Comparison of ENCODE assay signal across 29 cellular contexts in genomic region chr7:123958186-123958703, GRCh38. TPM values are rescaled to one million over a fixed set of nuclear protein-coding genes. Genes with fewer than 3 reads are reported as not detected.
"Had no signal": no experiment of that assay in that cellular context is flagged by ENCODE, and none has a peak within 500 bp of the region (broad histone marks: within the 10 kb centered on the region; RNA-seq: fewer than 3 reads in every experiment).

No MANE protein-coding gene starts in this region.

- FAIRE-seq: keratinocyte, small intestine, urothelium cell line had no signal

- H3K27me3 ChIP-seq: heart right ventricle, right lobe of liver, tibial artery had no signal

- H3K4me3 ChIP-seq: heart right ventricle, lung, right lobe of liver, tibial artery had no signal

- H3K27ac ChIP-seq: heart right ventricle, right lobe of liver, tibial artery, VCaP had no signal

- H3K4me1 ChIP-seq: heart right ventricle, right lobe of liver, tibial artery had no signal

- H3K36me3 ChIP-seq: heart right ventricle, right lobe of liver, tibial artery had no signal

- H3K9me3 ChIP-seq: heart right ventricle, right lobe of liver, tibial artery had no signal

- ATAC-seq: activated CD4-positive, CD25-positive, alpha-beta regulatory T cell treated with anti-CD3 and anti-CD28 coated beads, Interleukin-2, amount 50 U/mL, for 24 hours; activated CD8-positive, alpha-beta memory T cell treated with anti-CD3 and anti-CD28 coated beads, Interleukin-2, amount 10 ng/mL, durations not matched to agents 7 days and 5 days; activated CD8-positive, alpha-beta T cell treated with anti-CD3 and anti-CD28 coated beads for 36 hours; esophagus mucosa; heart right ventricle; left lobe of liver; naive thymus-derived CD4-positive, alpha-beta T cell; right lobe of liver; stimulated activated effector memory CD8-positive, alpha-beta T cell treated with anti-CD3 and anti-CD28 coated beads, Interleukin-12 subunit alpha, Interleukin-12 subunit beta, amount 100 ng/mL, for 72 hours; stimulated activated naive CD8-positive, alpha-beta T cell treated with anti-CD3 and anti-CD28 coated beads, Interleukin-15, amount 100 ng/mL, for 72 hours had no signal

- DNase-seq: activated CD4-positive, alpha-beta T cell treated with anti-CD3 and anti-CD28 coated beads, Interleukin-2, amount 10 ng/mL, durations not matched to agents 7 days and 5 days; activated CD8-positive, alpha-beta memory T cell treated with anti-CD3 and anti-CD28 coated beads, Interleukin-2, amount 10 ng/mL, durations not matched to agents 7 days and 5 days; activated CD8-positive, alpha-beta T cell treated with anti-CD3 and anti-CD28 coated beads for 36 hours; activated effector memory CD4-positive, alpha-beta T cell treated with anti-CD3 and anti-CD28 coated beads, Interleukin-2, amount 50 U/mL, for 16 hours; activated naive CD4-positive, alpha-beta T cell treated with anti-CD3 and anti-CD28 coated beads, Interleukin-2, amount 10 ng/mL, durations not matched to agents 7 days and 5 days; activated T-cell treated with anti-CD3 and anti-CD28 coated beads for 4 hours; amygdala; caudate nucleus; dermis blood vessel endothelial cell; effector CD8-positive, alpha-beta T cell; heart right ventricle; naive thymus-derived CD4-positive, alpha-beta T cell; posterior cingulate gyrus; right lobe of liver; small intestine; stimulated activated CD4-positive, alpha-beta T cell treated with anti-CD3 and anti-CD28 coated beads, Interleukin-2, amount 100 ng/mL, for 24 hours; stimulated activated naive CD8-positive, alpha-beta T cell treated with anti-CD3 and anti-CD28 coated beads, Interleukin-15, amount 100 ng/mL, for 72 hours; tibial artery had no signal

RNA-seq across cellular contexts. Expression of gene SPAM1, which starts 33.2 kb away (rescaled TPM):
- total RNA-seq: activated CD4-positive, alpha-beta T cell treated with anti-CD3 and anti-CD28 coated beads, Interleukin-2, amount 10 ng/mL, durations not matched to agents 7 days and 5 days; activated CD8-positive, alpha-beta memory T cell treated with anti-CD3 and anti-CD28 coated beads, Interleukin-2, amount 10 ng/mL, durations not matched to agents 7 days and 5 days; activated CD8-positive, alpha-beta T cell treated with anti-CD3 and anti-CD28 coated beads for 36 hours; dermis blood vessel endothelial cell; esophagus mucosa; left lobe of liver; lung; naive thymus-derived CD4-positive, alpha-beta T cell; neural crest cell; omental fat pad; right lobe of liver; T-helper 2 cell treated with Interferon-gamma antibody and Interleukin-4, amounts not matched to agents 100 ng/mL and 5 ng/mL, for 36 hours had no signal
- polyA plus RNA-seq: heart right ventricle; keratinocyte; lung; naive thymus-derived CD4-positive, alpha-beta T cell had no signal
